Comparison of ENCODE assay signal across 16 cellular contexts in genomic region chr19:48554385-48555091, GRCh38. TPM values are rescaled to one million over a fixed set of nuclear protein-coding genes. Genes with fewer than 3 reads are reported as not detected.
DNase-seq lines count a peak whose midpoint lies in the region; ATAC-seq and TF ChIP-seq lines count a peak whose summit lies in the region.
"Had no signal": no experiment of that assay in that cellular context is flagged by ENCODE, and none has a peak within 500 bp of the region (broad histone marks: within the 10 kb centered on the region; RNA-seq: fewer than 3 reads in every experiment).

No MANE protein-coding gene starts in this region.

- H2AFZ ChIP-seq in PC-3 (ENCODE audit: low read length), result no peak overlapping the region

- WGBS in prostate gland, result 67% methylated on average over 16 of the region's 16 CpGs

- H3K27ac ChIP-seq in PC-3 (ENCODE audit: low read length) (no peak overlapping the region), prostate gland (peak overlapping the region; percentile 87 to 90)

- no peaks in the 10 kb centered on the region for H4K20me1 ChIP-seq in PC-3 (ENCODE audit: low read length)

- no peaks in the 10 kb centered on the region for H3F3A ChIP-seq in PC-3 (ENCODE audit: low read length, unreplicated experiment)

- no peaks in the 10 kb centered on the region for H3K9me2 ChIP-seq in PC-3 (replicated peaks; ENCODE audit: low read length)

- CTCF ChIA-PET in HEK293T (lab: Yijun Ruan, JAX) (no interaction called here), PC-3 (lab: Charles Lee) (no interaction called here)

- TF ChIP-seq POLR2A in prostate gland (IDR thresholded peaks at IDR 0.05), result no peak

- H3K79me2 ChIP-seq in PC-3 (ENCODE audit: low read length), result no peaks in the 10 kb centered on the region

- H3K4me1 ChIP-seq in PC-3 (ENCODE audit: insufficient read depth, low read length), result peaks cover 32% of the 10 kb centered on the region
- H3K4me1 ChIP-seq in iPS-15b (ENCODE audit: control insufficient read depth, insufficient read depth, low read length), result peaks cover 5% of the 10 kb centered on the region
- H3K4me1 ChIP-seq in prostate gland (replicated peaks), result peaks cover 5% of the 10 kb centered on the region

- H3K36me3 ChIP-seq in PC-3 (ENCODE audit: low read depth, low read length) (no peaks in the 10 kb centered on the region), iPS-15b (ENCODE audit: control insufficient read depth, insufficient read depth, low read length) (no peaks in the 10 kb centered on the region), prostate gland (no peaks in the 10 kb centered on the region)
- H3K36me3 ChIP-seq: Peyer's patch had no signal

- intact Hi-C loops in PC-3 (cut with micrococcal nuclease) (no loop called here), prostate gland (cut with DNase I) (no loop called here)

- DNase-seq in HEK293T (ENCODE audit: extremely low spot score), result no peak
- peak; percentile 16 for DNase-seq in PC-3
- DNase-seq in prostate gland (ENCODE audit: low spot score), result peak; percentile 60
- DNase-seq: amniotic stem cell; effector memory CD4-positive, alpha-beta T cell; glutamatergic neuron; GOT3; KG1; NCI-H2107; stimulated activated CD4-positive, alpha-beta T cell treated with anti-CD3 and anti-CD28 coated beads, Interleukin-4, amount 100 ng/mL, for 24 hours had no signal

- H3K27me3 ChIP-seq in PC-3 (ENCODE audit: low read length) (no peaks in the 10 kb centered on the region), iPS-15b (ENCODE audit: control insufficient read depth, insufficient read depth, low read length) (no peaks in the 10 kb centered on the region), prostate gland (replicated peaks; ENCODE audit: insufficient read depth) (no peaks in the 10 kb centered on the region)
- H3K27me3 ChIP-seq: Peyer's patch had no signal

- H3K4me2 ChIP-seq in PC-3 (ENCODE audit: low read length), result no peak overlapping the region

- no peaks in the 10 kb centered on the region for H3K9me3 ChIP-seq in PC-3 (ENCODE audit: low read length)
- no peaks in the 10 kb centered on the region for H3K9me3 ChIP-seq in iPS-15b (ENCODE audit: control insufficient read depth, insufficient read depth, low read length)
- H3K9me3 ChIP-seq in prostate gland, result no peaks in the 10 kb centered on the region
- H3K9me3 ChIP-seq: Peyer's patch had no signal

- no TSS peak for BruUV-seq in PC-3 (replicated peaks; lab: Mats Ljungman, UMichigan)

- TF ChIP-seq CTCF in PC-3 (conservative IDR thresholded peaks at IDR 0.05; ENCODE audit: low read depth, low read length) (no peak), prostate gland (IDR thresholded peaks at IDR 0.05) (no peak)

- POLR2A ChIA-PET in HEK293T (lab: Yijun Ruan, JAX) (interaction anchor here (1.0 to 2.0 kb wide), 2 partner anchors 15 to 40 kb away, joined by 4 to 5 read pairs; no protein-coding TSS in a partner anchor), PC-3 (lab: Charles Lee; ENCODE audit: unreplicated experiment) (interaction anchor here (0.6 kb wide), 1 partner anchor 197 kb away, joined by 7 read pairs; no protein-coding TSS in a partner anchor)

- ATAC-seq in PC-3 (no peak), GM18907 (IDR thresholded peaks at IDR 0.05; ENCODE audit: unreplicated experiment) (no peak), HG03439 (IDR thresholded peaks at IDR 0.05; ENCODE audit: unreplicated experiment) (no peak), HG03139 (IDR thresholded peaks at IDR 0.05; ENCODE audit: unreplicated experiment) (no peak)

- H3K4me3 ChIP-seq in PC-3 (ENCODE audit: low read length), result no peak overlapping the region
- H3K4me3 ChIP-seq in iPS-15b (ENCODE audit: low read depth, low read length), result peak overlapping the region; percentile 22
- no peak overlapping the region for H3K4me3 ChIP-seq in prostate gland
- H3K4me3 ChIP-seq: Peyer's patch had no signal

- no peak overlapping the region for H3K9ac ChIP-seq in PC-3 (ENCODE audit: low read length)
- no peak overlapping the region for H3K9ac ChIP-seq in iPS-15b (ENCODE audit: low read depth, low read length)

TF ChIP-seq in HEK293T, 16 proteins besides CTCF, POLR2A, EP300 and RAD21:
- TF ChIP-seq SUZ12 (IDR thresholded peaks at IDR 0.05), result no peak
- TF ChIP-seq TARDBP (IDR thresholded peaks at IDR 0.05), result no peak
- TF ChIP-seq ZNF384 (IDR thresholded peaks at IDR 0.05), result peak; percentile 48; the same call in 1 of the 2 replicates

RNA-seq across cellular contexts. Expression of gene SULT2B1, which starts 2.6 kb away (rescaled TPM):
- total RNA-seq in PC-3 (2014; rRNA removed) (4.8 and 6.7 TPM in 2 replicates), prostate gland (10 to 100 TPM; 14.6 to 43.0 TPM)

RNA-seq across cellular contexts. Expression of gene LMTK3, which starts 42.9 kb away (rescaled TPM):
- total RNA-seq in PC-3 (2014; rRNA removed) (4.8 and 8.3 TPM in 2 replicates), prostate gland (10 to 100 TPM in 1 of 2 donors, 1 to 10 TPM in 1; 7.4 to 10.2 TPM)

RNA-seq across cellular contexts. Expression of gene SPACA4, which starts 52.0 kb away (rescaled TPM):
- total RNA-seq in PC-3 (2014; rRNA removed) (not detected in 2 replicates), prostate gland (1 to 10 TPM in 1 of 2 donors, under 1 TPM in 1; 0.32 to 6.0 TPM)
- total RNA-seq: mesenteric fat pad, Peyer's patch had no signal
